ENCODE assay signal across 7 cellular contexts in the genomic region with DNA sequence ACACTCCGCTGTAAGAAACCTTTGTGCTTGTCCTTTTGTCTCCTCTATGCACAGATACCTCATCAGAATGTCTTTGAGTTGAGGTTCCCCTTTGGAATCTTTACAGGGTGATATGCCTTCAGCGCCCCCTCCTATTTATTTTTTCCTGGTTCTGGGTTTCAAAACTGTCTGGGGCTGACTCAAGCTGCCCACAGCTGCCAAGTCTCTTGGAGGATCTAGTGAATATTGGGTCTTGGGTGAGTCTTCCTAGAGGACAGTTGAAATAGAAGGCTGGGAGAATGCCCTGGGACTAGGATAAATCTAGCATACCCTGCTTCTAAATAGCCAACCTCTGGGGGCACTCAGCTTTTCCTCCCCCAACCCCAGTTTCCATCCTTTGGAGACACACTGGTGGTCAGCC. TPM values are rescaled to one million over a fixed set of nuclear protein-coding genes. Genes with fewer than 3 reads are reported as not detected.
DNase-seq lines count a peak whose midpoint lies in the region; ATAC-seq and TF ChIP-seq lines count a peak whose summit lies in the region.

No MANE protein-coding gene starts in this region.

- no TSS peak for BruUV-seq in HCT116 (replicated peaks; lab: Mats Ljungman, UMichigan)

- RAD21 ChIA-PET in HCT116 (lab: Charles Lee; ENCODE audit: low non-redundant PET in 1 of 2, low total read pairs in 2 of 2, uncharacterized antibody in 2 of 2, unreplicated experiment in 2 of 2): no interaction called here

- no peaks in the 10 kb centered on the region; the same call in 1 of the 2 replicates for H3K79me2 ChIP-seq in HCT116 (ENCODE audit: insufficient read depth, low read length)

- H3K4me1 Mint-ChIP-seq in T-cell: peaks cover 51 to 60% (median 54%) of the 10 kb centered on the region in 3 donors

- H3K27me3 ChIP-seq in HCT116 (ENCODE audit: insufficient read depth, low read length) (no peaks in the 10 kb centered on the region), foreskin keratinocyte (no peaks in the 10 kb centered on the region)

- H3K9me3 ChIP-seq in HCT116 (ENCODE audit: control insufficient read depth in 1 of 2, insufficient read depth in 1 of 2, low read depth in 1 of 2, low read length in 2 of 2): peaks cover 5 to 10% of the 10 kb centered on the region in 2 experiments; a peak in 2 of 4 replicates

- H3K4me3 ChIP-seq in HCT116 (replicated peaks in 1 of 2; ENCODE audit: low read depth in 1 of 2, low read length in 2 of 2) (peak overlapping the region; percentile 76 to 80), skin epidermis (peak overlapping the region; percentile 74 to 99 (median 83))

- H3K9me3 Mint-ChIP-seq in T-cell: no peaks in the 10 kb centered on the region

- ATAC-seq in HCT116 (no peak), T-cell (replicated peaks in 1 of 4) (no peak), foreskin keratinocyte (no peak), left lobe of liver (no peak)

- H3K9me2 ChIP-seq in HCT116 (ENCODE audit: insufficient read depth): no peaks in the 10 kb centered on the region

- no peak for DNase-seq in HCT116 (ENCODE audit: low read depth, low spot score)
- no peak for DNase-seq in T-cell
- DNase-seq in foreskin keratinocyte: no peak
- no peak for DNase-seq in caudate nucleus (lab: John Stamatoyannopoulos, UW)
- DNase-seq in GM10266 (ENCODE audit: extremely low spot score): no peak
- DNase-seq in left lobe of liver (ENCODE audit: low spot score): no peak

- H2AFZ ChIP-seq in HCT116 (ENCODE audit: low read depth, low read length, poor library complexity, severe bottlenecking): no peak overlapping the region

- H3K4me3 Mint-ChIP-seq in T-cell: peak overlapping the region; percentile 93 to 97 (median 95)

- H3K36me3 ChIP-seq in HCT116 (ENCODE audit: control insufficient read depth in 1 of 2, insufficient read depth in 2 of 2, low read length in 2 of 2): no peaks in the 10 kb centered on the region

- no peaks in the 10 kb centered on the region for H4K20me1 ChIP-seq in HCT116 (ENCODE audit: insufficient read depth)

- POLR2A ChIA-PET in HCT116 (lab: Charles Lee): no interaction called here
- POLR2A ChIA-PET in T-cell (lab: Charles Lee): no interaction called here

- H3K36me3 Mint-ChIP-seq in T-cell: peaks cover 2% of the 10 kb centered on the region

- no peak overlapping the region; the same call in 1 of the 2 replicates for H3K27ac ChIP-seq in HCT116 (ENCODE audit: low read depth, low read length)
- peak overlapping the region; percentile 67 for H3K27ac ChIP-seq in foreskin keratinocyte
- peak overlapping the region in 18 of 21 experiments; percentile 86 to 98 (median 97) for H3K27ac ChIP-seq in skin epidermis
- H3K27ac ChIP-seq in caudate nucleus (ENCODE audit: low read depth, low read length): no peak overlapping the region

- H3K27ac Mint-ChIP-seq in T-cell: peak overlapping the region; percentile 90 to 94

- H3K4me2 ChIP-seq in HCT116 (ENCODE audit: low read length): peak overlapping the region; percentile 79

- H3K27me3 Mint-ChIP-seq in T-cell: no peaks in the 10 kb centered on the region

- TF ChIP-seq CTCF in HCT116 (IDR thresholded peaks at IDR 0.05 in 2 of 3, conservative IDR thresholded peaks at IDR 0.05 in 1 of 3; ENCODE audit: borderline replicate concordance in 1 of 3, insufficient read depth in 1 of 3, low read depth in 2 of 3, low read length in 2 of 3): no peak
- no peak for TF ChIP-seq CTCF in foreskin keratinocyte (conservative IDR thresholded peaks at IDR 0.05)
- TF ChIP-seq CTCF in GM10266 (IDR thresholded peaks at IDR 0.05; ENCODE audit: control insufficient read depth, insufficient read depth, low read depth, missing control alignments): no peak

- intact Hi-C loops in HCT116 (cut with micrococcal nuclease): loop anchor here (5.0 kb wide), 1 partner anchor 128 kb away; the partner anchor contains the start of gene ZNF44

- H3K4me1 ChIP-seq in HCT116 (ENCODE audit: control insufficient read depth in 1 of 2, insufficient read depth in 2 of 2, low read length in 2 of 2): peaks cover 0 to 3% of the 10 kb centered on the region in 2 experiments; a peak in 1 of 4 replicates
- H3K4me1 ChIP-seq in foreskin keratinocyte: no peaks in the 10 kb centered on the region

- peak overlapping the region; percentile 68; the same call in 1 of the 2 replicates for H3K9ac ChIP-seq in HCT116 (ENCODE audit: low read length)

- CTCF ChIA-PET in HCT116 (lab: Charles Lee): no interaction called here
- CTCF ChIA-PET in T-cell (lab: Charles Lee): interaction anchor here in 1 of 2 donors (1.2 kb wide), 2 partner anchors 30 to 240 kb away, joined by 7 to 8 read pairs; no protein-coding TSS in a partner anchor

- TF ChIP-seq POLR2A in HCT116 (IDR thresholded peaks at IDR 0.05; ENCODE audit: borderline replicate concordance, extremely low read depth, insufficient read depth, insufficient read length): no peak

- TF ChIP-seq RAD21 in HCT116 (IDR thresholded peaks at IDR 0.05; ENCODE audit: low read depth): no peak

TF ChIP-seq in HCT116, 20 proteins besides CTCF, POLR2A, EP300 and RAD21:
- TF ChIP-seq JUND (IDR thresholded peaks at IDR 0.05): no peak
- no peak for TF ChIP-seq ZNF274 (IDR thresholded peaks at IDR 0.05; ENCODE audit: low read depth, low read length)
- TF ChIP-seq, protein P1, sequence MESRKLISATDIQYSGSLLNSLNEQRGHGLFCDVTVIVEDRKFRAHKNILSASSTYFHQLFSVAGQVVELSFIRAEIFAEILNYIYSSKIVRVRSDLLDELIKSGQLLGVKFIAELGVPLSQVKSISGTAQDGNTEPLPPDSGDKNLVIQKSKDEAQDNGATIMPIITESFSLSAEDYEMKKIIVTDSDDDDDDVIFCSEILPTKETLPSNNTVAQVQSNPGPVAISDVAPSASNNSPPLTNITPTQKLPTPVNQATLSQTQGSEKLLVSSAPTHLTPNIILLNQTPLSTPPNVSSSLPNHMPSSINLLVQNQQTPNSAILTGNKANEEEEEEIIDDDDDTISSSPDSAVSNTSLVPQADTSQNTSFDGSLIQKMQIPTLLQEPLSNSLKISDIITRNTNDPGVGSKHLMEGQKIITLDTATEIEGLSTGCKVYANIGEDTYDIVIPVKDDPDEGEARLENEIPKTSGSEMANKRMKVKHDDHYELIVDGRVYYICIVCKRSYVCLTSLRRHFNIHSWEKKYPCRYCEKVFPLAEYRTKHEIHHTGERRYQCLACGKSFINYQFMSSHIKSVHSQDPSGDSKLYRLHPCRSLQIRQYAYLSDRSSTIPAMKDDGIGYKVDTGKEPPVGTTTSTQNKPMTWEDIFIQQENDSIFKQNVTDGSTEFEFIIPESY (IDR thresholded peaks at IDR 0.05; ENCODE audit: extremely low read depth, insufficient replicate concordance, low read length): no peak

RNA-seq across cellular contexts. Expression of gene ZNF136, which starts 0.9 kb away (rescaled TPM):
- total RNA-seq in HCT116 (2021; ENCODE audit: unreplicated experiment) (4.0 TPM), T-cell (10 to 100 TPM; 20.2 to 39.3 (median 22.7) TPM), foreskin keratinocyte (3.8 TPM in 2 replicates), left lobe of liver (2.5 TPM)
- polyA plus RNA-seq in HCT116 (2012): 0.91 and 1.3 TPM in 2 replicates
- polyA plus RNA-seq in foreskin keratinocyte: 0.82 and 0.84 TPM in 2 replicates

RNA-seq across cellular contexts. Expression of gene ZNF625, which starts 7.3 kb away (rescaled TPM):
- total RNA-seq in HCT116 (2021; ENCODE audit: unreplicated experiment): not detected
- not detected in 2 replicates for polyA plus RNA-seq in HCT116 (2012)
- 1 to 10 TPM; 1.2 to 3.5 (median 2.0) TPM for total RNA-seq in T-cell
- 6.6 and 6.7 TPM in 2 replicates for total RNA-seq in foreskin keratinocyte
- polyA plus RNA-seq in foreskin keratinocyte: 1.9 and 2.5 TPM in 2 replicates
- 0.15 TPM for total RNA-seq in left lobe of liver

RNA-seq across cellular contexts. Expression of gene ZNF20, which starts 23.7 kb away (rescaled TPM):
- 1.0 TPM for total RNA-seq in HCT116 (2021; ENCODE audit: unreplicated experiment)
- polyA plus RNA-seq in HCT116 (2012): 0.62 and 0.86 TPM in 2 replicates
- 1 to 10 TPM in 4 of 5 donors, not detected in 1; 2.2 to 8.8 (median 6.0) TPM for total RNA-seq in T-cell
- 4.4 and 5.5 TPM in 2 replicates for total RNA-seq in foreskin keratinocyte
- polyA plus RNA-seq in foreskin keratinocyte: 1.2 and 1.3 TPM in 2 replicates
- total RNA-seq in left lobe of liver: 0.65 TPM

Comparison
In these comparisons a context has a peak if more than half of its experiments do, and no peak if none do; other contexts are left out.
1. H3K27ac ChIP-seq: peak in foreskin keratinocyte (single experiment) and skin epidermis (18 of 21); none in HCT116 (single experiment) and caudate nucleus (single experiment).